ENCODE assay signal across 2 cellular contexts in genomic region chr14:34044373-34044637, GRCh38.
TF ChIP-seq lines count a peak whose summit lies in the region.

No MANE protein-coding gene starts in this region.

TF ChIP-seq in HCT116, 20 proteins besides CTCF, POLR2A, EP300 and RAD21 (continued from another document):
- TF ChIP-seq ZNF274 (IDR thresholded peaks at IDR 0.05; ENCODE audit: low read depth, low read length) (no peak), SRF (IDR thresholded peaks at IDR 0.05; ENCODE audit: low read depth) (0 out of 2 replicates have a peak, but pooled peaks have one; percentile 10)

TF ChIP-seq in SK-N-SH treated with all-trans-retinoic acid at 6 μM for 48 hours, 23 proteins besides CTCF, POLR2A, EP300 and RAD21 (continued from another document):
- TF ChIP-seq CSRNP3 (CRISPR knock-in tag; IDR thresholded peaks at IDR 0.05) (no peak), ISL1 (CRISPR knock-in tag; IDR thresholded peaks at IDR 0.05) (no peak), CREB5 (CRISPR knock-in tag; IDR thresholded peaks at IDR 0.05; ENCODE audit: low read depth) (no peak)
